Comparison of ENCODE assay signal across 8 cellular contexts in genomic region chr19:42283248-42284065, GRCh38. TPM values are rescaled to one million over a fixed set of nuclear protein-coding genes. Genes with fewer than 3 reads are reported as not detected.
DNase-seq lines count a peak whose midpoint lies in the region; ATAC-seq, FAIRE-seq and TF ChIP-seq lines count a peak whose summit lies in the region.

No MANE protein-coding gene starts in this region.

- peaks cover 60% of the 10 kb centered on the region for H3K4me1 ChIP-seq in DND-41 (ENCODE audit: insufficient read depth, low read length)

- peaks cover 4% of the 10 kb centered on the region for H3K36me3 Mint-ChIP-seq in nephron progenitor cell (ENCODE audit: low read depth)

- no peaks in the 10 kb centered on the region for H3K27me3 Mint-ChIP-seq in nephron progenitor cell (ENCODE audit: low read depth, poor library complexity)

- no peaks in the 10 kb centered on the region for H3K27me3 ChIP-seq in DND-41 (ENCODE audit: insufficient read depth, low read length, poor library complexity)

- no peaks in the 10 kb centered on the region for H3K9me3 Mint-ChIP-seq in nephron progenitor cell

- H2AFZ ChIP-seq in DND-41 (ENCODE audit: low read depth, low read length) = peak overlapping the region; percentile 73

- TF ChIP-seq CTCF in DND-41 (IDR thresholded peaks at IDR 0.05; ENCODE audit: borderline replicate concordance, extremely low read depth, low read length, poor library complexity, severe bottlenecking) (peak; percentile 27), fibroblast of the aortic adventitia (IDR thresholded peaks at IDR 0.05; ENCODE audit: insufficient read depth, low read length) (no peak), nephron progenitor cell (IDR thresholded peaks at IDR 0.05) (no peak)

- peak overlapping the region; percentile 72 for H3K9ac ChIP-seq in DND-41 (ENCODE audit: low read depth, low read length)

- H3K4me3 Mint-ChIP-seq in nephron progenitor cell = no peak overlapping the region

- no peaks in the 10 kb centered on the region for H3K9me3 ChIP-seq in DND-41 (ENCODE audit: insufficient read depth, low read length, severe bottlenecking)
- H3K9me3 ChIP-seq in KOPT-K1 (ENCODE audit: insufficient read depth, low read length, poor library complexity, severe bottlenecking) = no peaks in the 10 kb centered on the region

- peaks cover 29% of the 10 kb centered on the region for H4K20me1 ChIP-seq in DND-41 (ENCODE audit: insufficient read depth, low read length)

- ATAC-seq in DND-41 (ENCODE audit: insufficient read depth, low read depth) = peak; percentile 68
- ATAC-seq in GM21825 (IDR thresholded peaks at IDR 0.05; ENCODE audit: unreplicated experiment) = peak; percentile 43

- peak overlapping the region; percentile 76 for H3K4me2 ChIP-seq in DND-41 (ENCODE audit: insufficient read depth, low read length)

- DNase-seq in DND-41 (peak; percentile 97), RCC 7860 (ENCODE audit: low spot score) (peak; percentile 75), fibroblast of the aortic adventitia (ENCODE audit: low read depth) (peak; percentile 88), nephron progenitor cell (peak; percentile 97)
- DNase-seq in activated T-helper 1 cell treated with anti-CD3 and anti-CD28 coated beads, Interleukin-2, amount 50 U/mL, for 16 hours (ENCODE audit: low read depth in 1 of 2, low spot score in 1 of 2) = peak; percentile 91 to 95
- peak; percentile 95 for DNase-seq in stimulated activated naive CD4-positive, alpha-beta T cell treated with Interleukin-2 at 50 U/mL for 16 hours (lab: John Stamatoyannopoulos, UW)

- H3K4me1 Mint-ChIP-seq in nephron progenitor cell = peaks cover 41% of the 10 kb centered on the region

- H3K27ac ChIP-seq in DND-41 (ENCODE audit: low read length) (peak overlapping the region; percentile 89), KOPT-K1 (ENCODE audit: low read depth, low read length, poor library complexity, severe bottlenecking) (peak overlapping the region; percentile 85)

- H3K4me3 ChIP-seq in DND-41 (ENCODE audit: low read depth in 1 of 2, low read length in 2 of 2) (peak overlapping the region; percentile 19 to 93; a peak in 3 of 4 replicates), fibroblast of the aortic adventitia (ENCODE audit: low read depth, low read length) (peak overlapping the region; percentile 57)

- H3K36me3 ChIP-seq in DND-41 (ENCODE audit: insufficient read depth, low read length) = peaks cover 25% of the 10 kb centered on the region
- H3K36me3 ChIP-seq in KOPT-K1 (ENCODE audit: insufficient read depth, low read length) = peaks cover 25% of the 10 kb centered on the region

- no peak overlapping the region for H3K27ac Mint-ChIP-seq in nephron progenitor cell

- FAIRE-seq in RCC 7860 (lab: Jason Lieb, UNC) = no peak

- H3K79me2 ChIP-seq in DND-41 (ENCODE audit: insufficient read depth, low read length) = peaks cover 45% of the 10 kb centered on the region

RNA-seq across cellular contexts. Expression of gene CIC, which starts 14.4 kb away (rescaled TPM):
- total RNA-seq in fibroblast of the aortic adventitia (ENCODE audit: low replicate concordance) = 35.3 and 36.1 TPM in 2 replicates

RNA-seq across cellular contexts. Expression of gene PRR19, which starts 18.5 kb away (rescaled TPM):
- total RNA-seq in fibroblast of the aortic adventitia (ENCODE audit: low replicate concordance) = 0.90 and 1.1 TPM in 2 replicates

RNA-seq across cellular contexts. Expression of gene PAFAH1B3, which starts 19.0 kb away (rescaled TPM):
- 23.0 and 28.2 TPM in 2 replicates for total RNA-seq in fibroblast of the aortic adventitia (ENCODE audit: low replicate concordance)

RNA-seq across cellular contexts. Expression of gene ERF, which starts 28.5 kb away (rescaled TPM):
- 18.2 and 30.4 TPM in 2 replicates for total RNA-seq in fibroblast of the aortic adventitia (ENCODE audit: low replicate concordance)

RNA-seq across cellular contexts. Expression of gene TMEM145, which starts 29.7 kb away (rescaled TPM):
- not detected in 2 replicates for total RNA-seq in fibroblast of the aortic adventitia (ENCODE audit: low replicate concordance)

Comparison
In these comparisons a context has a peak if more than half of its experiments do, and no peak if none do; other contexts are left out.
1. Peak in every context shown above with its lines: DNase-seq, ATAC-seq, H3K4me3 ChIP-seq and H3K27ac ChIP-seq.